ENCODE assay signal across 2 cellular contexts in the genomic region with DNA sequence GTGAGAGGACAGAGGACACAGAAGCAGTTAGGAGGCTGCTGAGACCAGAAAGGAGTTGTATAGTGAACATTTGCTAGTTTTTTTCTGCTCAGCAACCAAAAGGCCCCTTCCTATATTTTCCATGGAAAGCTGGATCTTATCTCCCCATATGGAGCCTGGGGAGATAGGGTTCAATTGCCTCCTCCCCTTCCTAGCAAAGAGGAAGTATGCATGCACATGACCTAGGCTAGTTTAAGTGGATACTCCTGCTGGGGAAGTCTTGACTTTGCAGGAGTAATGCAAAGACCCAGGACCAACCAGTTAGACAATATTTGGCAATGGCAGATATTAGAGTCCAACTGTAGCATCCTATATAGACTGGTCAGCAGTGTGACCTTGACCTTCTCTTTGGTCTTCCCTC.
TF ChIP-seq lines count a peak whose summit lies in the region.

No MANE protein-coding gene starts in this region.

TF ChIP-seq in GM23338, 12 proteins besides CTCF, POLR2A, EP300 and RAD21 (continues in another document):
- no peak for TF ChIP-seq CREB1 (CRISPR knock-in tag; IDR thresholded peaks at IDR 0.05; ENCODE audit: low read depth)
- TF ChIP-seq, protein P1, sequence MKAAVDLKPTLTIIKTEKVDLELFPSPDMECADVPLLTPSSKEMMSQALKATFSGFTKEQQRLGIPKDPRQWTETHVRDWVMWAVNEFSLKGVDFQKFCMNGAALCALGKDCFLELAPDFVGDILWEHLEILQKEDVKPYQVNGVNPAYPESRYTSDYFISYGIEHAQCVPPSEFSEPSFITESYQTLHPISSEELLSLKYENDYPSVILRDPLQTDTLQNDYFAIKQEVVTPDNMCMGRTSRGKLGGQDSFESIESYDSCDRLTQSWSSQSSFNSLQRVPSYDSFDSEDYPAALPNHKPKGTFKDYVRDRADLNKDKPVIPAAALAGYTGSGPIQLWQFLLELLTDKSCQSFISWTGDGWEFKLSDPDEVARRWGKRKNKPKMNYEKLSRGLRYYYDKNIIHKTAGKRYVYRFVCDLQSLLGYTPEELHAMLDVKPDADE (IDR thresholded peaks at IDR 0.05) = no peak
- TF ChIP-seq NANOG (IDR thresholded peaks at IDR 0.05; ENCODE audit: borderline replicate concordance) = no peak
- TF ChIP-seq EZH2 (IDR thresholded peaks at IDR 0.05; ENCODE audit: low read depth, unreplicated experiment) = no peak
- TF ChIP-seq ZNF114 (CRISPR knock-in tag; IDR thresholded peaks at IDR 0.05) = no peak
- TF ChIP-seq ZNF331 (CRISPR knock-in tag; IDR thresholded peaks at IDR 0.05; ENCODE audit: low read depth) = no peak
- no peak for TF ChIP-seq JUNB (IDR thresholded peaks at IDR 0.05; ENCODE audit: unreplicated experiment)
- TF ChIP-seq, protein P2, sequence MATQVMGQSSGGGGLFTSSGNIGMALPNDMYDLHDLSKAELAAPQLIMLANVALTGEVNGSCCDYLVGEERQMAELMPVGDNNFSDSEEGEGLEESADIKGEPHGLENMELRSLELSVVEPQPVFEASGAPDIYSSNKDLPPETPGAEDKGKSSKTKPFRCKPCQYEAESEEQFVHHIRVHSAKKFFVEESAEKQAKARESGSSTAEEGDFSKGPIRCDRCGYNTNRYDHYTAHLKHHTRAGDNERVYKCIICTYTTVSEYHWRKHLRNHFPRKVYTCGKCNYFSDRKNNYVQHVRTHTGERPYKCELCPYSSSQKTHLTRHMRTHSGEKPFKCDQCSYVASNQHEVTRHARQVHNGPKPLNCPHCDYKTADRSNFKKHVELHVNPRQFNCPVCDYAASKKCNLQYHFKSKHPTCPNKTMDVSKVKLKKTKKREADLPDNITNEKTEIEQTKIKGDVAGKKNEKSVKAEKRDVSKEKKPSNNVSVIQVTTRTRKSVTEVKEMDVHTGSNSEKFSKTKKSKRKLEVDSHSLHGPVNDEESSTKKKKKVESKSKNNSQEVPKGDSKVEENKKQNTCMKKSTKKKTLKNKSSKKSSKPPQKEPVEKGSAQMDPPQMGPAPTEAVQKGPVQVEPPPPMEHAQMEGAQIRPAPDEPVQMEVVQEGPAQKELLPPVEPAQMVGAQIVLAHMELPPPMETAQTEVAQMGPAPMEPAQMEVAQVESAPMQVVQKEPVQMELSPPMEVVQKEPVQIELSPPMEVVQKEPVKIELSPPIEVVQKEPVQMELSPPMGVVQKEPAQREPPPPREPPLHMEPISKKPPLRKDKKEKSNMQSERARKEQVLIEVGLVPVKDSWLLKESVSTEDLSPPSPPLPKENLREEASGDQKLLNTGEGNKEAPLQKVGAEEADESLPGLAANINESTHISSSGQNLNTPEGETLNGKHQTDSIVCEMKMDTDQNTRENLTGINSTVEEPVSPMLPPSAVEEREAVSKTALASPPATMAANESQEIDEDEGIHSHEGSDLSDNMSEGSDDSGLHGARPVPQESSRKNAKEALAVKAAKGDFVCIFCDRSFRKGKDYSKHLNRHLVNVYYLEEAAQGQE (IDR thresholded peaks at IDR 0.05; ENCODE audit: unreplicated experiment) = no peak
- TF ChIP-seq, protein P3, sequence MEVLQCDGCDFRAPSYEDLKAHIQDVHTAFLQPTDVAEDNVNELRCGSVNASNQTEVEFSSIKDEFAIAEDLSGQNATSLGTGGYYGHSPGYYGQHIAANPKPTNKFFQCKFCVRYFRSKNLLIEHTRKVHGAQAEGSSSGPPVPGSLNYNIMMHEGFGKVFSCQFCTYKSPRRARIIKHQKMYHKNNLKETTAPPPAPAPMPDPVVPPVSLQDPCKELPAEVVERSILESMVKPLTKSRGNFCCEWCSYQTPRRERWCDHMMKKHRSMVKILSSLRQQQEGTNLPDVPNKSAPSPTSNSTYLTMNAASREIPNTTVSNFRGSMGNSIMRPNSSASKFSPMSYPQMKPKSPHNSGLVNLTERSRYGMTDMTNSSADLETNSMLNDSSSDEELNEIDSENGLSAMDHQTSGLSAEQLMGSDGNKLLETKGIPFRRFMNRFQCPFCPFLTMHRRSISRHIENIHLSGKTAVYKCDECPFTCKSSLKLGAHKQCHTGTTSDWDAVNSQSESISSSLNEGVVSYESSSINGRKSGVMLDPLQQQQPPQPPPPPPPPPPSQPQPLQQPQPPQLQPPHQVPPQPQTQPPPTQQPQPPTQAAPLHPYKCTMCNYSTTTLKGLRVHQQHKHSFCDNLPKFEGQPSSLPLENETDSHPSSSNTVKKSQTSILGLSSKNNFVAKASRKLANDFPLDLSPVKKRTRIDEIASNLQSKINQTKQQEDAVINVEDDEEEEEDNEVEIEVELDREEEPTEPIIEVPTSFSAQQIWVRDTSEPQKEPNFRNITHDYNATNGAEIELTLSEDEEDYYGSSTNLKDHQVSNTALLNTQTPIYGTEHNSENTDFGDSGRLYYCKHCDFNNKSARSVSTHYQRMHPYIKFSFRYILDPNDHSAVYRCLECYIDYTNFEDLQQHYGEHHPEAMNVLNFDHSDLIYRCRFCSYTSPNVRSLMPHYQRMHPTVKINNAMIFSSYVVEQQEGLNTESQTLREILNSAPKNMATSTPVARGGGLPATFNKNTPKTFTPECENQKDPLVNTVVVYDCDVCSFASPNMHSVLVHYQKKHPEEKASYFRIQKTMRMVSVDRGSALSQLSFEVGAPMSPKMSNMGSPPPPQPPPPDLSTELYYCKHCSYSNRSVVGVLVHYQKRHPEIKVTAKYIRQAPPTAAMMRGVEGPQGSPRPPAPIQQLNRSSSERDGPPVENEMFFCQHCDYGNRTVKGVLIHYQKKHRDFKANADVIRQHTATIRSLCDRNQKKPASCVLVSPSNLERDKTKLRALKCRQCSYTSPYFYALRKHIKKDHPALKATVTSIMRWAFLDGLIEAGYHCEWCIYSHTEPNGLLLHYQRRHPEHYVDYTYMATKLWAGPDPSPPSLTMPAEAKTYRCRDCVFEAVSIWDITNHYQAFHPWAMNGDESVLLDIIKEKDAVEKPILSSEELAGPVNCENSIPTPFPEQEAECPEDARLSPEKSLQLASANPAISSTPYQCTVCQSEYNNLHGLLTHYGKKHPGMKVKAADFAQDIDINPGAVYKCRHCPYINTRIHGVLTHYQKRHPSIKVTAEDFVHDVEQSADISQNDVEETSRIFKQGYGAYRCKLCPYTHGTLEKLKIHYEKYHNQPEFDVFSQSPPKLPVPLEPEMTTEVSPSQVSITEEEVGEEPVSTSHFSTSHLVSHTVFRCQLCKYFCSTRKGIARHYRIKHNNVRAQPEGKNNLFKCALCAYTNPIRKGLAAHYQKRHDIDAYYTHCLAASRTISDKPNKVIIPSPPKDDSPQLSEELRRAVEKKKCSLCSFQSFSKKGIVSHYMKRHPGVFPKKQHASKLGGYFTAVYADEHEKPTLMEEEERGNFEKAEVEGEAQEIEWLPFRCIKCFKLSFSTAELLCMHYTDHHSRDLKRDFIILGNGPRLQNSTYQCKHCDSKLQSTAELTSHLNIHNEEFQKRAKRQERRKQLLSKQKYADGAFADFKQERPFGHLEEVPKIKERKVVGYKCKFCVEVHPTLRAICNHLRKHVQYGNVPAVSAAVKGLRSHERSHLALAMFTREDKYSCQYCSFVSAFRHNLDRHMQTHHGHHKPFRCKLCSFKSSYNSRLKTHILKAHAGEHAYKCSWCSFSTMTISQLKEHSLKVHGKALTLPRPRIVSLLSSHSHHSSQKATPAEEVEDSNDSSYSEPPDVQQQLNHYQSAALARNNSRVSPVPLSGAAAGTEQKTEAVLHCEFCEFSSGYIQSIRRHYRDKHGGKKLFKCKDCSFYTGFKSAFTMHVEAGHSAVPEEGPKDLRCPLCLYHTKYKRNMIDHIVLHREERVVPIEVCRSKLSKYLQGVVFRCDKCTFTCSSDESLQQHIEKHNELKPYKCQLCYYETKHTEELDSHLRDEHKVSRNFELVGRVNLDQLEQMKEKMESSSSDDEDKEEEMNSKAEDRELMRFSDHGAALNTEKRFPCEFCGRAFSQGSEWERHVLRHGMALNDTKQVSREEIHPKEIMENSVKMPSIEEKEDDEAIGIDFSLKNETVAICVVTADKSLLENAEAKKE (CRISPR knock-in tag; IDR thresholded peaks at IDR 0.05) = no peak
- no peak for TF ChIP-seq STAT1 (IDR thresholded peaks at IDR 0.05; ENCODE audit: unreplicated experiment)

TF ChIP-seq in H1, 55 proteins besides CTCF, POLR2A, EP300 and RAD21:
- TF ChIP-seq BCL11A (IDR thresholded peaks at IDR 0.05; ENCODE audit: low read depth in 2 of 2, low read length in 2 of 2) (no peak), SUZ12 (IDR thresholded peaks at IDR 0.05; ENCODE audit: low read length) (no peak), ASH2L (IDR thresholded peaks at IDR 0.05; ENCODE audit: low read length) (no peak), CREB1 (IDR thresholded peaks at IDR 0.05) (no peak), TBP (IDR thresholded peaks at IDR 0.05; ENCODE audit: low read depth, low read length) (no peak), RXRA (IDR thresholded peaks at IDR 0.05; ENCODE audit: insufficient read depth, low read depth, low read length) (no peak), JUN (IDR thresholded peaks at IDR 0.05; ENCODE audit: low read depth, low read length) (no peak), TEAD4 (IDR thresholded peaks at IDR 0.05; ENCODE audit: low read depth, low read length) (no peak), POLR2AphosphoS5 (IDR thresholded peaks at IDR 0.05; ENCODE audit: low read depth, low read length) (no peak), PHF8 (conservative IDR thresholded peaks at IDR 0.05; ENCODE audit: low read depth, low read length) (no peak)
